Comparison of ENCODE assay signal across 11 cellular contexts in genomic region chr16:25093208-25094061, GRCh38. TPM values are rescaled to one million over a fixed set of nuclear protein-coding genes. Genes with fewer than 3 reads are reported as not detected.
DNase-seq lines count a peak whose midpoint lies in the region; ATAC-seq and TF ChIP-seq lines count a peak whose summit lies in the region.
"Had no signal": no experiment of that assay in that cellular context is flagged by ENCODE, and none has a peak within 500 bp of the region (broad histone marks: within the 10 kb centered on the region; RNA-seq: fewer than 3 reads in every experiment).

No MANE protein-coding gene starts in this region.

- no peaks in the 10 kb centered on the region for H3K9me3 Mint-ChIP-seq in activated naive CD4-positive, alpha-beta T cell treated with anti-CD3 and anti-CD28 coated beads, Interleukin-2, amount 50 U/mL, for 24 hours
- H3K9me3 Mint-ChIP-seq: nephron progenitor cell had no signal

- no peak for TF ChIP-seq EP300 in gastroesophageal sphincter (IDR thresholded peaks at IDR 0.05)

- H3K27me3 ChIP-seq in DND-41 (ENCODE audit: insufficient read depth, low read length, poor library complexity): no peaks in the 10 kb centered on the region
- H3K27me3 ChIP-seq in HL-60 (ENCODE audit: insufficient read depth, poor library complexity, severe bottlenecking): no peaks in the 10 kb centered on the region
- H3K27me3 ChIP-seq in gastroesophageal sphincter: no peaks in the 10 kb centered on the region

- no peaks in the 10 kb centered on the region for H3K79me2 ChIP-seq in DND-41 (ENCODE audit: insufficient read depth, low read length)

- peak; percentile 55 for DNase-seq in DND-41
- peak; percentile 69 to 78 for DNase-seq in HL-60 (ENCODE audit: low read depth in 1 of 2, low spot score in 1 of 2)
- no peak for DNase-seq in DMS153 (lab: John Stamatoyannopoulos, UW)
- DNase-seq in HUDEP-2 (lab: John Stamatoyannopoulos, UW; ENCODE audit: unreplicated experiment in 76 of 76): no peak
- no peak for DNase-seq in AG20443 (ENCODE audit: low spot score)
- DNase-seq: foreskin keratinocyte, nephron progenitor cell had no signal

- peak overlapping the region; percentile 48 for H2AFZ ChIP-seq in DND-41 (ENCODE audit: low read depth, low read length)

- peak overlapping the region; percentile 30 for H3K4me3 Mint-ChIP-seq in activated naive CD4-positive, alpha-beta T cell treated with anti-CD3 and anti-CD28 coated beads, Interleukin-2, amount 50 U/mL, for 24 hours
- H3K4me3 Mint-ChIP-seq: nephron progenitor cell had no signal

- H3K27ac ChIP-seq in DND-41 (ENCODE audit: low read length): peak overlapping the region; percentile 76
- H3K27ac ChIP-seq in HL-60 (replicated peaks): peak overlapping the region; percentile 43
- H3K27ac ChIP-seq in gastroesophageal sphincter: no peak overlapping the region
- H3K27ac ChIP-seq: foreskin keratinocyte had no signal

- no peak overlapping the region for H3K9ac ChIP-seq in DND-41 (ENCODE audit: low read depth, low read length)

- H3K4me1 ChIP-seq in DND-41 (ENCODE audit: insufficient read depth, low read length) (peaks cover 23% of the 10 kb centered on the region), gastroesophageal sphincter (no peaks in the 10 kb centered on the region)
- H3K4me1 ChIP-seq: foreskin keratinocyte had no signal

- TF ChIP-seq CTCF in DND-41 (IDR thresholded peaks at IDR 0.05; ENCODE audit: borderline replicate concordance, extremely low read depth, low read length, poor library complexity, severe bottlenecking) (no peak), HL-60 (IDR thresholded peaks at IDR 0.05; ENCODE audit: insufficient read depth, low read length) (no peak), gastroesophageal sphincter (IDR thresholded peaks at IDR 0.05) (no peak)

- no peaks in the 10 kb centered on the region for H3K36me3 ChIP-seq in DND-41 (ENCODE audit: insufficient read depth, low read length)
- no peaks in the 10 kb centered on the region for H3K36me3 ChIP-seq in gastroesophageal sphincter

- no peaks in the 10 kb centered on the region for H3K27me3 Mint-ChIP-seq in activated naive CD4-positive, alpha-beta T cell treated with anti-CD3 and anti-CD28 coated beads, Interleukin-2, amount 50 U/mL, for 24 hours

- H3K27ac Mint-ChIP-seq in activated naive CD4-positive, alpha-beta T cell treated with anti-CD3 and anti-CD28 coated beads, Interleukin-2, amount 50 U/mL, for 24 hours: peak overlapping the region; percentile 77
- H3K27ac Mint-ChIP-seq: nephron progenitor cell had no signal

- H3K9me3 ChIP-seq in DND-41 (ENCODE audit: insufficient read depth, low read length, severe bottlenecking) (no peaks in the 10 kb centered on the region), gastroesophageal sphincter (no peaks in the 10 kb centered on the region)

- peak; percentile 78 for ATAC-seq in DND-41 (ENCODE audit: insufficient read depth, low read depth)
- peak; percentile 73 for ATAC-seq in GM19395 (IDR thresholded peaks at IDR 0.05; ENCODE audit: unreplicated experiment)
- no peak for ATAC-seq in gastroesophageal sphincter
- ATAC-seq: foreskin keratinocyte, Panc1 had no signal

- 86 to 89% methylated on average over 6 to 9 of the region's 10 CpGs for WGBS in gastroesophageal sphincter (ENCODE audit: low coverage in 1 of 2), 2 donors

- peaks cover 2% of the 10 kb centered on the region for H3K36me3 Mint-ChIP-seq in activated naive CD4-positive, alpha-beta T cell treated with anti-CD3 and anti-CD28 coated beads, Interleukin-2, amount 50 U/mL, for 24 hours

- H3K4me1 Mint-ChIP-seq in activated naive CD4-positive, alpha-beta T cell treated with anti-CD3 and anti-CD28 coated beads, Interleukin-2, amount 50 U/mL, for 24 hours: peaks cover 36% of the 10 kb centered on the region

- no peak overlapping the region for H3K4me3 ChIP-seq in DND-41 (ENCODE audit: low read depth in 1 of 2, low read length in 2 of 2)
- H3K4me3 ChIP-seq in HL-60 (replicated peaks; ENCODE audit: insufficient read depth, low read length): no peak overlapping the region
- H3K4me3 ChIP-seq in gastroesophageal sphincter: no peak overlapping the region

- H4K20me1 ChIP-seq in DND-41 (ENCODE audit: insufficient read depth, low read length): no peaks in the 10 kb centered on the region

- TF ChIP-seq POLR2A in gastroesophageal sphincter (IDR thresholded peaks at IDR 0.05): no peak

- H3K4me2 ChIP-seq in DND-41 (ENCODE audit: insufficient read depth, low read length): peak overlapping the region; percentile 23; the same call in 1 of the 2 replicates

RNA-seq across cellular contexts. Expression of gene LCMT1, which starts 18.1 kb away (rescaled TPM):
- total RNA-seq in gastroesophageal sphincter: 10 to 100 TPM; 15.1 to 49.3 (median 24.9) TPM

Comparison
In these comparisons a context has a peak if more than half of its experiments do, and no peak if none do; other contexts are left out.
1. DNase-seq: peak in DND-41 (single experiment) and HL-60 (2 of 2); none in DMS153 (single experiment), HUDEP-2 (0 of 76) and AG20443 (single experiment).
2. H3K27ac ChIP-seq: peak in DND-41 (single experiment) and HL-60 (single experiment); none in gastroesophageal sphincter (0 of 4).